In genomic region chr19:43675269-43675879, GRCh38 we compare ENCODE assay signal across 8 cellular contexts. TPM values are rescaled to one million over a fixed set of nuclear protein-coding genes. Genes with fewer than 3 reads are reported as not detected.
DNase-seq lines count a peak whose midpoint lies in the region; ATAC-seq, FAIRE-seq and TF ChIP-seq lines count a peak whose summit lies in the region.

No MANE protein-coding gene starts in this region.

- H3K36me3 ChIP-seq in HepG2 (replicated peaks in 1 of 2; ENCODE audit: control insufficient read depth in 1 of 2, insufficient read depth in 2 of 2, low read length in 2 of 2): no peaks in the 10 kb centered on the region
- H3K36me3 ChIP-seq in adrenal gland (replicated peaks in 1 of 2): no peaks in the 10 kb centered on the region
- no peaks in the 10 kb centered on the region for H3K36me3 ChIP-seq in gastroesophageal sphincter

- peaks cover 12% of the 10 kb centered on the region for H3K4me1 Mint-ChIP-seq in activated CD4-positive, alpha-beta memory T cell treated with anti-CD3 and anti-CD28 coated beads for 36 hours (ENCODE audit: low read depth)
- no peaks in the 10 kb centered on the region for H3K4me1 Mint-ChIP-seq in glutamatergic neuron (ENCODE audit: low read depth, unreplicated experiment)

- H3K27ac ChIP-seq in C4-2B: peak overlapping the region; percentile 65
- no peak overlapping the region for H3K27ac ChIP-seq in HepG2 (ENCODE audit: extremely low read length, insufficient read depth, low read length)
- H3K27ac ChIP-seq in adrenal gland: no peak overlapping the region
- H3K27ac ChIP-seq in gastroesophageal sphincter: no peak overlapping the region

- WGBS in HepG2 (ENCODE audit: low lambda C conversion rate): 0% methylated on average over 8 of the region's 8 CpGs
- 13 to 23% (median 19%) methylated on average over 8 of the region's 8 CpGs for WGBS in adrenal gland, 4 donors
- WGBS in gastroesophageal sphincter (ENCODE audit: low coverage in 1 of 2), 2 donors: 23 to 34% methylated on average over 2 to 4 of the region's 8 CpGs

- no peak; the same call in 2 of the 3 replicates for ATAC-seq in HepG2
- no peak for ATAC-seq in gastroesophageal sphincter

- H3K9ac ChIP-seq in HepG2 (ENCODE audit: insufficient read depth, low read depth, low read length): no peak overlapping the region

- intact Hi-C loops in activated CD4-positive, alpha-beta memory T cell treated with anti-CD3 and anti-CD28 coated beads for 36 hours (cut with micrococcal nuclease): no loop called here
- intact Hi-C loops in HepG2 (cut with micrococcal nuclease; ENCODE audit: unreplicated experiment) (no loop called here), adrenal gland (cut with DNase I) (no loop called here)

- no peak for TF ChIP-seq CTCF in C4-2B (conservative IDR thresholded peaks at IDR 0.05)
- no peak for TF ChIP-seq CTCF in HepG2 (CRISPR knock-in tag; IDR thresholded peaks at IDR 0.05)
- no peak for TF ChIP-seq CTCF in glutamatergic neuron (IDR thresholded peaks at IDR 0.05; ENCODE audit: partially characterized antibody, unreplicated experiment)
- TF ChIP-seq CTCF in adrenal gland (IDR thresholded peaks at IDR 0.05): no peak
- TF ChIP-seq CTCF in gastroesophageal sphincter (IDR thresholded peaks at IDR 0.05): no peak

- no peaks in the 10 kb centered on the region for H3K9me3 Mint-ChIP-seq in activated CD4-positive, alpha-beta memory T cell treated with anti-CD3 and anti-CD28 coated beads for 36 hours
- H3K9me3 Mint-ChIP-seq in glutamatergic neuron (ENCODE audit: unreplicated experiment): peaks cover 4% of the 10 kb centered on the region

- H2AFZ ChIP-seq in HepG2 (ENCODE audit: low read length): no peak overlapping the region

- no peaks in the 10 kb centered on the region for H3K79me2 ChIP-seq in HepG2 (ENCODE audit: insufficient read depth, low read length)

- no peaks in the 10 kb centered on the region for H3K9me3 ChIP-seq in HepG2 (ENCODE audit: low read length)
- no peaks in the 10 kb centered on the region for H3K9me3 ChIP-seq in adrenal gland (replicated peaks in 1 of 3)
- no peaks in the 10 kb centered on the region for H3K9me3 ChIP-seq in gastroesophageal sphincter

- TF ChIP-seq POLR2A in H54 (IDR thresholded peaks at IDR 0.05; ENCODE audit: low read depth, low read length): no peak
- no peak for TF ChIP-seq POLR2A in HepG2 (IDR thresholded peaks at IDR 0.05; ENCODE audit: insufficient read depth in 1 of 2, low read depth in 2 of 2, low read length in 2 of 2)
- TF ChIP-seq POLR2A in adrenal gland (IDR thresholded peaks at IDR 0.05): no peak
- TF ChIP-seq POLR2A in gastroesophageal sphincter (IDR thresholded peaks at IDR 0.05): no peak

- H3K27me3 ChIP-seq in HepG2 (ENCODE audit: control insufficient read depth in 1 of 2, insufficient read depth in 2 of 2, low read length in 2 of 2) (peaks cover 0 to 11% of the 10 kb centered on the region in 2 experiments; a peak in 3 of 5 replicates), adrenal gland (no peaks in the 10 kb centered on the region), gastroesophageal sphincter (no peaks in the 10 kb centered on the region)

- CTCF ChIA-PET in activated CD4-positive, alpha-beta memory T cell treated with anti-CD3 and anti-CD28 coated beads for 36 hours (lab: Charles Lee): interaction anchor here (1.0 kb wide), 1 partner anchor 130 kb away, joined by 3 read pairs; no protein-coding TSS in a partner anchor
- CTCF ChIA-PET in HepG2 (lab: Yijun Ruan, JAX; ENCODE audit: low intra/inter-chr PET ratio, low total read pairs): no interaction called here

- no peak for TF ChIP-seq EP300 in HepG2 (IDR thresholded peaks at IDR 0.05; ENCODE audit: low read depth in 2 of 2, low read length in 2 of 2)
- no peak for TF ChIP-seq EP300 in HepG2 (CRISPR knock-in tag; IDR thresholded peaks at IDR 0.05; ENCODE audit: borderline replicate concordance)
- TF ChIP-seq EP300 in gastroesophageal sphincter (IDR thresholded peaks at IDR 0.05): no peak

- BruUV-seq in HepG2 (replicated peaks; lab: Mats Ljungman, UMichigan): no TSS peak

- no peak for TF ChIP-seq RAD21 in HepG2 (CRISPR knock-in tag; IDR thresholded peaks at IDR 0.05)

- H3K27me3 Mint-ChIP-seq in activated CD4-positive, alpha-beta memory T cell treated with anti-CD3 and anti-CD28 coated beads for 36 hours: no peaks in the 10 kb centered on the region
- H3K27me3 Mint-ChIP-seq in glutamatergic neuron (ENCODE audit: unreplicated experiment): peaks cover 8% of the 10 kb centered on the region

- H3K36me3 Mint-ChIP-seq in activated CD4-positive, alpha-beta memory T cell treated with anti-CD3 and anti-CD28 coated beads for 36 hours: no peaks in the 10 kb centered on the region
- no peaks in the 10 kb centered on the region for H3K36me3 Mint-ChIP-seq in glutamatergic neuron (ENCODE audit: unreplicated experiment)

- no peak overlapping the region for H3K4me3 ChIP-seq in HepG2 (replicated peaks in 1 of 3; ENCODE audit: insufficient read depth in 1 of 3, low read depth in 2 of 3, low read length in 3 of 3)
- H3K4me3 ChIP-seq in adrenal gland: no peak overlapping the region
- H3K4me3 ChIP-seq in gastroesophageal sphincter: no peak overlapping the region

- peak overlapping the region; percentile 23; the same call in 1 of the 2 replicates for H3K4me2 ChIP-seq in HepG2 (ENCODE audit: low read depth, low read length)

- POLR2A ChIA-PET in activated CD4-positive, alpha-beta memory T cell treated with anti-CD3 and anti-CD28 coated beads for 36 hours (lab: Charles Lee): no interaction called here
- POLR2A ChIA-PET in HepG2 (lab: Yijun Ruan, JAX): interaction anchor here (1.2 kb wide), 1 partner anchor 79 kb away, joined by 3 read pairs; the partner anchor contains the start of gene SMG9

- in situ Hi-C loops in HepG2 (cut with HindIII; ENCODE audit: extremely low pct_ligation_motif_present, low pct_unique_long_range_greater_than_20kb): no loop called here

- H3K27ac Mint-ChIP-seq in activated CD4-positive, alpha-beta memory T cell treated with anti-CD3 and anti-CD28 coated beads for 36 hours: peak overlapping the region; percentile 49
- no peak overlapping the region for H3K27ac Mint-ChIP-seq in glutamatergic neuron (ENCODE audit: unreplicated experiment)

- H4K20me1 ChIP-seq in HepG2 (ENCODE audit: insufficient read depth, low read length): no peaks in the 10 kb centered on the region

- FAIRE-seq in H54 (lab: Jason Lieb, UNC) (peak; percentile 11), HepG2 (lab: Jason Lieb, UNC) (no peak)

- DNase-seq in H54 (ENCODE audit: insufficient read length, low spot score) (peak; percentile 72), HepG2 (ENCODE audit: low spot score) (no peak), glutamatergic neuron (no peak), adrenal gland (no peak)
- peak; percentile 29 for DNase-seq in activated CD4-positive, alpha-beta memory T cell treated with anti-CD3 and anti-CD28 coated beads for 36 hours
- no peak for DNase-seq in stimulated activated CD4-positive, alpha-beta T cell treated with anti-CD3 and anti-CD28 coated beads, Interleukin-2, amount 100 ng/mL, for 24 hours

- peak overlapping the region; percentile 14 for H3K4me3 Mint-ChIP-seq in activated CD4-positive, alpha-beta memory T cell treated with anti-CD3 and anti-CD28 coated beads for 36 hours
- H3K4me3 Mint-ChIP-seq in glutamatergic neuron (ENCODE audit: unreplicated experiment): no peak overlapping the region

- peaks cover 12% of the 10 kb centered on the region for H3K4me1 ChIP-seq in HepG2 (ENCODE audit: insufficient read depth, low read length)
- H3K4me1 ChIP-seq in adrenal gland (replicated peaks in 1 of 2): peaks cover 0 to 2% of the 10 kb centered on the region in 2 donors
- peaks cover 0 to 13% (median 2%) of the 10 kb centered on the region in 3 donors for H3K4me1 ChIP-seq in gastroesophageal sphincter

RNA-seq across cellular contexts. Expression of gene PLAUR, which starts 5.4 kb away (rescaled TPM):
- total RNA-seq in activated CD4-positive, alpha-beta memory T cell treated with anti-CD3 and anti-CD28 coated beads for 36 hours: 10 to 100 TPM; 14.4 to 15.1 TPM
- total RNA-seq in HepG2 (2016; rRNA removed; fragmentation: Illumina TruSeq; extraction: Trizol): 2.2 and 2.5 TPM in 2 replicates
- total RNA-seq in HepG2 (2016; cell fraction: cytosol; rRNA removed; fragmentation: Illumina TruSeq; extraction: Trizol; ENCODE audit: low read depth): 1.1 and 2.5 TPM in 2 replicates
- 1.8 and 2.2 TPM in 2 replicates for total RNA-seq in HepG2 (2016; cell fraction: insoluble cytoplasmic fraction; rRNA removed; fragmentation: Illumina TruSeq; extraction: Trizol)
- 1.2 and 2.1 TPM in 2 replicates for total RNA-seq in HepG2 (2016; cell fraction: membrane; rRNA removed; fragmentation: Illumina TruSeq; extraction: Trizol)
- 1.4 and 3.2 TPM in 2 replicates for total RNA-seq in HepG2 (2016; cell fraction: nucleus; rRNA removed; fragmentation: Illumina TruSeq; extraction: Trizol)
- 2.9 and 3.9 TPM in 2 replicates for polyA plus RNA-seq in HepG2 (2011; rRNA removed)
- polyA plus RNA-seq in HepG2 (2011; cell fraction: cytosol; rRNA removed): 2.1 and 2.9 TPM in 2 replicates
- 8.0 and 8.8 TPM in 2 replicates for polyA plus RNA-seq in HepG2 (2011; cell fraction: nucleus; rRNA removed)
- polyA plus RNA-seq in HepG2 (2012): 2.0 and 2.1 TPM in 2 replicates
- 0.71 and 1.1 TPM in 2 replicates for polyA plus RNA-seq in HepG2 (2016; cell fraction: cytosol; fragmentation: Illumina TruSeq; extraction: Trizol; ENCODE audit: low read depth)
- polyA plus RNA-seq in HepG2 (2016; cell fraction: insoluble cytoplasmic fraction; fragmentation: Illumina TruSeq; extraction: Trizol; ENCODE audit: low read depth): 2.7 and 2.8 TPM in 2 replicates
- 1.1 and 1.3 TPM in 2 replicates for polyA plus RNA-seq in HepG2 (2016; cell fraction: membrane; fragmentation: Illumina TruSeq; extraction: Trizol; ENCODE audit: low read depth)
- 6.9 and 8.6 TPM in 2 replicates for polyA plus RNA-seq in HepG2 (2016; cell fraction: nucleus; fragmentation: Illumina TruSeq; extraction: Trizol; ENCODE audit: insufficient read depth, low read depth)
- 2.8 and 50.5 TPM in 2 replicates for polyA minus RNA-seq in HepG2 (2011; rRNA and poly(A)+ RNA removed; ENCODE audit: low replicate concordance)
- 1.3 and 2.9 TPM in 2 replicates for polyA minus RNA-seq in HepG2 (2011; cell fraction: cytosol; rRNA and poly(A)+ RNA removed)
- polyA minus RNA-seq in HepG2 (2011; cell fraction: nucleus; rRNA and poly(A)+ RNA removed): 1.4 and 1.7 TPM in 2 replicates
- total RNA-seq in glutamatergic neuron (ENCODE audit: unreplicated experiment): 2.9 TPM
- total RNA-seq in adrenal gland: 10 to 100 TPM in 6 of 8 donors, 1 to 10 TPM in 2; 6.6 to 25.9 (median 15.4) TPM
- 10 to 100 TPM in 2 of 3 donors, 1 to 10 TPM in 1; 6.3 to 16.3 (median 14.5) TPM for polyA plus RNA-seq in adrenal gland
- 10 to 100 TPM in 3 of 4 donors, 1 to 10 TPM in 1; 3.4 to 25.8 (median 15.7) TPM for total RNA-seq in gastroesophageal sphincter

RNA-seq across cellular contexts. Expression of gene CADM4, which starts 35.7 kb away (rescaled TPM):
- under 1 TPM; 0.39 to 0.57 TPM for total RNA-seq in activated CD4-positive, alpha-beta memory T cell treated with anti-CD3 and anti-CD28 coated beads for 36 hours
- total RNA-seq in HepG2 (2016; rRNA removed; fragmentation: Illumina TruSeq; extraction: Trizol) (6.4 and 16.0 TPM in 2 replicates), glutamatergic neuron (ENCODE audit: unreplicated experiment) (52.4 TPM), adrenal gland (10 to 100 TPM; 16.6 to 53.9 (median 40.8) TPM), gastroesophageal sphincter (10 to 100 TPM; 19.8 to 52.5 (median 31.6) TPM)
- total RNA-seq in HepG2 (2016; cell fraction: cytosol; rRNA removed; fragmentation: Illumina TruSeq; extraction: Trizol; ENCODE audit: low read depth): 1.9 and 2.0 TPM in 2 replicates
- total RNA-seq in HepG2 (2016; cell fraction: insoluble cytoplasmic fraction; rRNA removed; fragmentation: Illumina TruSeq; extraction: Trizol): 6.2 and 15.7 TPM in 2 replicates
- 6.3 and 6.6 TPM in 2 replicates for total RNA-seq in HepG2 (2016; cell fraction: membrane; rRNA removed; fragmentation: Illumina TruSeq; extraction: Trizol)
- total RNA-seq in HepG2 (2016; cell fraction: nucleus; rRNA removed; fragmentation: Illumina TruSeq; extraction: Trizol): 13.7 and 16.1 TPM in 2 replicates
- polyA plus RNA-seq in HepG2 (2011; rRNA removed) (8.5 and 15.4 TPM in 2 replicates), adrenal gland (10 to 100 TPM; 21.7 to 92.7 (median 41.4) TPM)
- polyA plus RNA-seq in HepG2 (2011; cell fraction: cytosol; rRNA removed): 10.7 and 11.5 TPM in 2 replicates
- 8.7 and 11.0 TPM in 2 replicates for polyA plus RNA-seq in HepG2 (2011; cell fraction: nucleus; rRNA removed)
- 14.2 and 19.2 TPM in 2 replicates for polyA plus RNA-seq in HepG2 (2012)
- 3.1 and 3.4 TPM in 2 replicates for polyA plus RNA-seq in HepG2 (2016; cell fraction: cytosol; fragmentation: Illumina TruSeq; extraction: Trizol; ENCODE audit: low read depth)
- 7.9 and 9.3 TPM in 2 replicates for polyA plus RNA-seq in HepG2 (2016; cell fraction: insoluble cytoplasmic fraction; fragmentation: Illumina TruSeq; extraction: Trizol; ENCODE audit: low read depth)
- polyA plus RNA-seq in HepG2 (2016; cell fraction: membrane; fragmentation: Illumina TruSeq; extraction: Trizol; ENCODE audit: low read depth): 6.8 and 7.0 TPM in 2 replicates
- polyA plus RNA-seq in HepG2 (2016; cell fraction: nucleus; fragmentation: Illumina TruSeq; extraction: Trizol; ENCODE audit: insufficient read depth, low read depth): 32.5 and 32.9 TPM in 2 replicates
- polyA minus RNA-seq in HepG2 (2011; rRNA and poly(A)+ RNA removed; ENCODE audit: low replicate concordance): 1.1 and 12.4 TPM in 2 replicates
- polyA minus RNA-seq in HepG2 (2011; cell fraction: cytosol; rRNA and poly(A)+ RNA removed): 5.0 and 7.8 TPM in 2 replicates
- polyA minus RNA-seq in HepG2 (2011; cell fraction: nucleus; rRNA and poly(A)+ RNA removed): 4.0 and 5.5 TPM in 2 replicates

RNA-seq across cellular contexts. Expression of gene IRGC, which starts 40.5 kb away (rescaled TPM):
- not detected for total RNA-seq in activated CD4-positive, alpha-beta memory T cell treated with anti-CD3 and anti-CD28 coated beads for 36 hours
- total RNA-seq in HepG2 (2016; rRNA removed; fragmentation: Illumina TruSeq; extraction: Trizol) (not detected in 2 replicates), glutamatergic neuron (ENCODE audit: unreplicated experiment) (not detected), adrenal gland (not detected), gastroesophageal sphincter (not detected)
- total RNA-seq in HepG2 (2016; cell fraction: cytosol; rRNA removed; fragmentation: Illumina TruSeq; extraction: Trizol; ENCODE audit: low read depth): not detected in 2 replicates
- not detected in 2 replicates for total RNA-seq in HepG2 (2016; cell fraction: insoluble cytoplasmic fraction; rRNA removed; fragmentation: Illumina TruSeq; extraction: Trizol)
- not detected in 2 replicates for total RNA-seq in HepG2 (2016; cell fraction: membrane; rRNA removed; fragmentation: Illumina TruSeq; extraction: Trizol)
- total RNA-seq in HepG2 (2016; cell fraction: nucleus; rRNA removed; fragmentation: Illumina TruSeq; extraction: Trizol): not detected in 2 replicates
- polyA plus RNA-seq in HepG2 (2011; rRNA removed) (not detected in 2 replicates), adrenal gland (not detected)
- not detected in 2 replicates for polyA plus RNA-seq in HepG2 (2011; cell fraction: cytosol; rRNA removed)
- not detected in 2 replicates for polyA plus RNA-seq in HepG2 (2011; cell fraction: nucleus; rRNA removed)
- polyA plus RNA-seq in HepG2 (2012): not detected in 2 replicates
- not detected in 2 replicates for polyA plus RNA-seq in HepG2 (2016; cell fraction: cytosol; fragmentation: Illumina TruSeq; extraction: Trizol; ENCODE audit: low read depth)
- polyA plus RNA-seq in HepG2 (2016; cell fraction: insoluble cytoplasmic fraction; fragmentation: Illumina TruSeq; extraction: Trizol; ENCODE audit: low read depth): not detected in 2 replicates
- polyA plus RNA-seq in HepG2 (2016; cell fraction: membrane; fragmentation: Illumina TruSeq; extraction: Trizol; ENCODE audit: low read depth): not detected in 2 replicates
- not detected in 2 replicates for polyA plus RNA-seq in HepG2 (2016; cell fraction: nucleus; fragmentation: Illumina TruSeq; extraction: Trizol; ENCODE audit: insufficient read depth, low read depth)
- polyA minus RNA-seq in HepG2 (2011; rRNA and poly(A)+ RNA removed; ENCODE audit: low replicate concordance): not detected in 2 replicates
- polyA minus RNA-seq in HepG2 (2011; cell fraction: cytosol; rRNA and poly(A)+ RNA removed): not detected in 2 replicates
- polyA minus RNA-seq in HepG2 (2011; cell fraction: nucleus; rRNA and poly(A)+ RNA removed): not detected in 2 replicates

RNA-seq across cellular contexts. Expression of gene ZNF428, which starts 55.9 kb away (rescaled TPM):
- total RNA-seq in activated CD4-positive, alpha-beta memory T cell treated with anti-CD3 and anti-CD28 coated beads for 36 hours: 10 to 100 TPM; 11.7 to 12.5 TPM
- total RNA-seq in HepG2 (2016; rRNA removed; fragmentation: Illumina TruSeq; extraction: Trizol) (24.0 and 26.9 TPM in 2 replicates), glutamatergic neuron (ENCODE audit: unreplicated experiment) (139 TPM), adrenal gland (10 to 100 TPM; 34.9 to 71.2 (median 54.9) TPM), gastroesophageal sphincter (10 to 100 TPM; 33.9 to 54.1 (median 45.0) TPM)
- 19.4 and 25.5 TPM in 2 replicates for total RNA-seq in HepG2 (2016; cell fraction: cytosol; rRNA removed; fragmentation: Illumina TruSeq; extraction: Trizol; ENCODE audit: low read depth)
- total RNA-seq in HepG2 (2016; cell fraction: insoluble cytoplasmic fraction; rRNA removed; fragmentation: Illumina TruSeq; extraction: Trizol): 20.7 and 27.4 TPM in 2 replicates
- total RNA-seq in HepG2 (2016; cell fraction: membrane; rRNA removed; fragmentation: Illumina TruSeq; extraction: Trizol): 23.9 and 34.3 TPM in 2 replicates
- total RNA-seq in HepG2 (2016; cell fraction: nucleus; rRNA removed; fragmentation: Illumina TruSeq; extraction: Trizol): 6.5 and 9.5 TPM in 2 replicates
- polyA plus RNA-seq in HepG2 (2011; rRNA removed) (10.4 and 11.5 TPM in 2 replicates), adrenal gland (100 to 1,000 TPM in 2 of 3 donors, 10 to 100 TPM in 1; 10.3 to 214 (median 148) TPM)
- 8.0 and 12.3 TPM in 2 replicates for polyA plus RNA-seq in HepG2 (2011; cell fraction: cytosol; rRNA removed)
- polyA plus RNA-seq in HepG2 (2011; cell fraction: nucleus; rRNA removed): 6.0 and 6.2 TPM in 2 replicates
- polyA plus RNA-seq in HepG2 (2012): 11.5 and 12.7 TPM in 2 replicates
- 19.6 and 22.2 TPM in 2 replicates for polyA plus RNA-seq in HepG2 (2016; cell fraction: cytosol; fragmentation: Illumina TruSeq; extraction: Trizol; ENCODE audit: low read depth)
- polyA plus RNA-seq in HepG2 (2016; cell fraction: insoluble cytoplasmic fraction; fragmentation: Illumina TruSeq; extraction: Trizol; ENCODE audit: low read depth): 27.6 and 28.2 TPM in 2 replicates
- 25.6 and 28.5 TPM in 2 replicates for polyA plus RNA-seq in HepG2 (2016; cell fraction: membrane; fragmentation: Illumina TruSeq; extraction: Trizol; ENCODE audit: low read depth)
- polyA plus RNA-seq in HepG2 (2016; cell fraction: nucleus; fragmentation: Illumina TruSeq; extraction: Trizol; ENCODE audit: insufficient read depth, low read depth): 19.8 and 22.6 TPM in 2 replicates
- 3.2 and 7.4 TPM in 2 replicates for polyA minus RNA-seq in HepG2 (2011; rRNA and poly(A)+ RNA removed; ENCODE audit: low replicate concordance)
- 4.6 and 4.9 TPM in 2 replicates for polyA minus RNA-seq in HepG2 (2011; cell fraction: cytosol; rRNA and poly(A)+ RNA removed)
- polyA minus RNA-seq in HepG2 (2011; cell fraction: nucleus; rRNA and poly(A)+ RNA removed): 2.1 and 4.6 TPM in 2 replicates

Comparison
In these comparisons a context has a peak if more than half of its experiments do, and no peak if none do; other contexts are left out.
1. DNase-seq: peak in H54 (single experiment) and activated CD4-positive, alpha-beta memory T cell treated with anti-CD3 and anti-CD28 coated beads for 36 hours (single experiment); none in HepG2 (single experiment), glutamatergic neuron (single experiment), stimulated activated CD4-positive, alpha-beta T cell treated with anti-CD3 and anti-CD28 coated beads, Interleukin-2, amount 100 ng/mL, for 24 hours (0 of 2) and adrenal gland (0 of 7).